22 cellular contexts compared by ENCODE assay signal in genomic region chr12:54230555-54230954, GRCh38. TPM values are rescaled to one million over a fixed set of nuclear protein-coding genes. Genes with fewer than 3 reads are reported as not detected.
DNase-seq lines count a peak whose midpoint lies in the region; ATAC-seq and TF ChIP-seq lines count a peak whose summit lies in the region.
"Had no signal": no experiment of that assay in that cellular context is flagged by ENCODE, and none has a peak within 500 bp of the region (broad histone marks: within the 10 kb centered on the region; RNA-seq: fewer than 3 reads in every experiment).

No MANE protein-coding gene starts in this region.

- peaks cover 36% of the 10 kb centered on the region for H3K4me1 Mint-ChIP-seq in endothelial cell (ENCODE audit: unreplicated experiment)
- H3K4me1 Mint-ChIP-seq in neural progenitor cell: peaks cover 29% of the 10 kb centered on the region
- H3K4me1 Mint-ChIP-seq: stimulated activated effector memory CD8-positive, alpha-beta T cell treated with anti-CD3 and anti-CD28 coated beads, Interleukin-12 subunit alpha, Interleukin-12 subunit beta, amount 100 ng/mL, for 72 hours had no signal

- H3K36me3 Mint-ChIP-seq in endothelial cell (ENCODE audit: low read depth, unreplicated experiment): peaks cover 3% of the 10 kb centered on the region
- peaks cover 25% of the 10 kb centered on the region for H3K36me3 Mint-ChIP-seq in neural progenitor cell
- H3K36me3 Mint-ChIP-seq: stimulated activated effector memory CD8-positive, alpha-beta T cell treated with anti-CD3 and anti-CD28 coated beads, Interleukin-12 subunit alpha, Interleukin-12 subunit beta, amount 100 ng/mL, for 72 hours had no signal

- no peak overlapping the region for H3K4me3 ChIP-seq in BLaER1 treated with 17β-estradiol and CSF1 and Interleukin-3, amounts not matched to agents 10 nM and 100 nM
- H3K4me3 ChIP-seq in neural progenitor cell (no peak overlapping the region), lower lobe of right lung (no peak overlapping the region)
- H3K4me3 ChIP-seq: BLaER1, lung, thyroid gland had no signal

- H3K27ac ChIP-seq in BLaER1 treated with 17β-estradiol and CSF1 and Interleukin-3, amounts not matched to agents 10 nM and 100 nM: peak overlapping the region in 7 of 11 experiments; percentile 5 to 88 (median 83); a peak in 9 of 22 replicates
- H3K27ac ChIP-seq in neural progenitor cell (peak overlapping the region; percentile 1), lower lobe of right lung (no peak overlapping the region)
- H3K27ac ChIP-seq: BLaER1 had no signal

- DNase-seq in NCI-H69 (lab: John Stamatoyannopoulos, UW) (peak; percentile 44), endothelial cell (ENCODE audit: low spot score) (no peak), neural progenitor cell (ENCODE audit: low spot score) (no peak), lower lobe of right lung (no peak), NCI-H82 (lab: John Stamatoyannopoulos, UW) (no peak)
- DNase-seq in stimulated activated CD4-positive, alpha-beta T cell treated with anti-CD3 and anti-CD28 coated beads, Interleukin-12 subunit alpha, Interleukin-12 subunit beta, amount 100 ng/mL, for 4 hours: no peak
- DNase-seq: ACHN; activated CD4-positive, CD25-positive, alpha-beta regulatory T cell treated with anti-CD3 and anti-CD28 coated beads, Interleukin-2, amount 50 U/mL, for 72 hours; activated T-cell treated with anti-CD3 and anti-CD28 coated beads, Interleukin-2, amount 50 U/mL, for 1 hour; brain microvascular endothelial cell; MM.1S; NCI-H1436; NCI-H2107; NCI-H446 treated with DMSO at 0.1 percent for 48 hours; SHP77 treated with DMSO at 0.1 percent for 48 hours; stimulated activated CD4-positive, alpha-beta T cell treated with anti-CD3 and anti-CD28 coated beads, Interleukin-2, amount 100 ng/mL, for 48 hours had no signal

- H3K79me2 ChIP-seq in neural progenitor cell (ENCODE audit: low read depth): no peaks in the 10 kb centered on the region

- peak overlapping the region; percentile 85 for H3K27ac Mint-ChIP-seq in endothelial cell (ENCODE audit: unreplicated experiment)
- no peak overlapping the region for H3K27ac Mint-ChIP-seq in neural progenitor cell

- no peaks in the 10 kb centered on the region for H4K20me1 ChIP-seq in BLaER1 treated with 17β-estradiol and CSF1 and Interleukin-3, amounts not matched to agents 10 nM and 100 nM
- H4K20me1 ChIP-seq in neural progenitor cell (ENCODE audit: low read depth): peaks cover 10% of the 10 kb centered on the region
- H4K20me1 ChIP-seq: BLaER1 had no signal

- H3F3A ChIP-seq in neural progenitor cell (ENCODE audit: low read depth): peaks cover 43% of the 10 kb centered on the region

- intact Hi-C loops in lower lobe of right lung (cut with DNase I): no loop called here

- H3K27me3 ChIP-seq in BLaER1 treated with 17β-estradiol and CSF1 and Interleukin-3, amounts not matched to agents 10 nM and 100 nM: no peaks in the 10 kb centered on the region
- H3K27me3 ChIP-seq in neural progenitor cell (no peaks in the 10 kb centered on the region), lower lobe of right lung (ENCODE audit: low read depth) (no peaks in the 10 kb centered on the region)
- H3K27me3 ChIP-seq: BLaER1, brain microvascular endothelial cell, thyroid gland had no signal

- H3K9me3 ChIP-seq in BLaER1 treated with 17β-estradiol and CSF1 and Interleukin-3, amounts not matched to agents 10 nM and 100 nM (replicated peaks in 1 of 11): no peaks in the 10 kb centered on the region
- H3K9me3 ChIP-seq in neural progenitor cell (ENCODE audit: low read depth) (no peaks in the 10 kb centered on the region), lower lobe of right lung (no peaks in the 10 kb centered on the region)
- H3K9me3 ChIP-seq: BLaER1, thyroid gland had no signal

- peak overlapping the region in 7 of 11 experiments; percentile 76 to 97 (median 93); a peak in 14 of 22 replicates for H3K4me2 ChIP-seq in BLaER1 treated with 17β-estradiol and CSF1 and Interleukin-3, amounts not matched to agents 10 nM and 100 nM
- no peak overlapping the region for H3K4me2 ChIP-seq in neural progenitor cell

- ATAC-seq in GM19467 (IDR thresholded peaks at IDR 0.05; ENCODE audit: unreplicated experiment) (no peak), lower lobe of right lung (no peak)
- ATAC-seq: stimulated activated effector memory CD8-positive, alpha-beta T cell treated with anti-CD3 and anti-CD28 coated beads, Interleukin-12 subunit alpha, Interleukin-12 subunit beta, amount 100 ng/mL, for 72 hours had no signal

- H3K4me1 ChIP-seq in BLaER1 treated with 17β-estradiol and CSF1 and Interleukin-3, amounts not matched to agents 10 nM and 100 nM: peaks cover 32 to 83% (median 70%) of the 10 kb centered on the region in 10 experiments
- H3K4me1 ChIP-seq in neural progenitor cell (no peaks in the 10 kb centered on the region), lower lobe of right lung (peaks cover 6% of the 10 kb centered on the region)

- H3K36me3 ChIP-seq in BLaER1 treated with 17β-estradiol and CSF1 and Interleukin-3, amounts not matched to agents 10 nM and 100 nM: peaks cover 0 to 40% (median 21%) of the 10 kb centered on the region in 11 experiments; a peak in 16 of 22 replicates
- no peaks in the 10 kb centered on the region for H3K36me3 ChIP-seq in neural progenitor cell
- H3K36me3 ChIP-seq in lower lobe of right lung: no peaks in the 10 kb centered on the region
- H3K36me3 ChIP-seq: brain microvascular endothelial cell, thyroid gland had no signal

- TF ChIP-seq CTCF in endothelial cell (IDR thresholded peaks at IDR 0.05; ENCODE audit: unreplicated experiment) (no peak), neural progenitor cell (IDR thresholded peaks at IDR 0.05) (no peak), lower lobe of right lung (IDR thresholded peaks at IDR 0.05) (no peak)

- H3K4me3 Mint-ChIP-seq in endothelial cell (ENCODE audit: unreplicated experiment) (no peak overlapping the region), neural progenitor cell (no peak overlapping the region)
- H3K4me3 Mint-ChIP-seq: stimulated activated effector memory CD8-positive, alpha-beta T cell treated with anti-CD3 and anti-CD28 coated beads, Interleukin-12 subunit alpha, Interleukin-12 subunit beta, amount 100 ng/mL, for 72 hours had no signal

- no peak overlapping the region for H2AFZ ChIP-seq in neural progenitor cell (replicated peaks)

- H3K27me3 Mint-ChIP-seq in endothelial cell (ENCODE audit: unreplicated experiment) (peaks cover 2% of the 10 kb centered on the region), neural progenitor cell (ENCODE audit: insufficient read depth, low read depth) (no peaks in the 10 kb centered on the region)

- no peak overlapping the region for H3K9ac ChIP-seq in BLaER1 treated with 17β-estradiol and CSF1 and Interleukin-3, amounts not matched to agents 10 nM and 100 nM
- no peak overlapping the region for H3K9ac ChIP-seq in neural progenitor cell
- H3K9ac ChIP-seq: BLaER1 had no signal

- H3K9me3 Mint-ChIP-seq in endothelial cell (ENCODE audit: unreplicated experiment): no peaks in the 10 kb centered on the region
- H3K9me3 Mint-ChIP-seq in neural progenitor cell: no peaks in the 10 kb centered on the region
- H3K9me3 Mint-ChIP-seq: stimulated activated effector memory CD8-positive, alpha-beta T cell treated with anti-CD3 and anti-CD28 coated beads, Interleukin-12 subunit alpha, Interleukin-12 subunit beta, amount 100 ng/mL, for 72 hours had no signal

RNA-seq across cellular contexts. Expression of gene SMUG1, which starts 41.8 kb away (rescaled TPM):
- total RNA-seq in endothelial cell (ENCODE audit: unreplicated experiment): 24.2 TPM
- total RNA-seq in neural progenitor cell (ENCODE audit: low replicate concordance): 42.9 and 49.4 TPM in 2 replicates
- 29.4 TPM for total RNA-seq in lower lobe of right lung

RNA-seq across cellular contexts. Expression of gene CBX5, which starts 49.4 kb away (rescaled TPM):
- 173 TPM for total RNA-seq in endothelial cell (ENCODE audit: unreplicated experiment)
- 232 and 288 TPM in 2 replicates for total RNA-seq in neural progenitor cell (ENCODE audit: low replicate concordance)
- total RNA-seq in lower lobe of right lung: 50.1 TPM

RNA-seq across cellular contexts. Expression of gene HNRNPA1, which starts 50.0 kb away (rescaled TPM):
- total RNA-seq in endothelial cell (ENCODE audit: unreplicated experiment): 1,804 TPM
- 1,779 and 2,341 TPM in 2 replicates for total RNA-seq in neural progenitor cell (ENCODE audit: low replicate concordance)
- total RNA-seq in lower lobe of right lung: 598 TPM
